ENCODE assay signal across 21 cellular contexts in the genomic region with DNA sequence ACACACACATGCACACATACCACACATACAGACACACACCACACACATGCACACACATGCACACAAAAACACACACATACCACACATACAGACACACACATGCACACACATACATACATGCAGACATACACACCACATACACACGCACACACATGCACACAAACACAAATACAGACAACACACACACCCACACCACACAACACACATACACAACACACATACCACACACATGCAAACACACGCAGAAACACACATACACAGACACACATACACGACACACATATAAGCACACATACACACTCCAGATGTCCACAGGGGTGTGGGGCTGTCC.
"Had no signal": no experiment of that assay in that cellular context is flagged by ENCODE, and none has a peak within 500 bp of the region (broad histone marks: within the 10 kb centered on the region; RNA-seq: fewer than 3 reads in every experiment).

No MANE protein-coding gene starts in this region.

- FAIRE-seq: astrocyte, TTC549 had no signal

- H3K4me1 Mint-ChIP-seq: activated CD4-positive, alpha-beta T cell treated with anti-CD3 and anti-CD28 coated beads, Interleukin-2, amount 10 ng/mL, durations not matched to agents 7 days and 5 days; activated T-helper 17 cell treated with anti-CD3 and anti-CD28 coated beads, Interleukin-2, amount 50 U/mL, for 72 hours; brain; T-cell had no signal

- DNase-seq: activated CD4-positive, alpha-beta T cell treated with anti-CD3 and anti-CD28 coated beads, Interleukin-2, amount 10 ng/mL, durations not matched to agents 7 days and 5 days; activated CD4-positive, CD25-positive, alpha-beta regulatory T cell; activated CD8-positive, alpha-beta memory T cell treated with anti-CD3 and anti-CD28 coated beads for 24 hours; activated T-cell treated with anti-CD3 and anti-CD28 coated beads, Interleukin-2, amount 50 U/mL, for 48 hours; amygdala; KG1; NCI-H1092; NCI-H1694; NCI-H2107; NCI-H2171 treated with DMSO at 0.1 percent for 48 hours; NCI-H226; T-helper 2 cell; T1000 had no signal

- ATAC-seq: activated naive CD4-positive, alpha-beta T cell treated with anti-CD3 and anti-CD28 coated beads, Interleukin-2, amount 50 U/mL, for 72 hours; activated T-helper 17 cell treated with anti-CD3 and anti-CD28 coated beads, Interleukin-2, amount 50 U/mL, for 72 hours; T-cell had no signal

- H3K9me3 Mint-ChIP-seq: activated CD4-positive, alpha-beta memory T cell treated with anti-CD3 and anti-CD28 coated beads for 36 hours; activated CD4-positive, alpha-beta T cell treated with anti-CD3 and anti-CD28 coated beads, Interleukin-2, amount 10 ng/mL, durations not matched to agents 7 days and 5 days; activated naive CD4-positive, alpha-beta T cell treated with anti-CD3 and anti-CD28 coated beads, Interleukin-2, amount 50 U/mL, for 72 hours; activated T-helper 17 cell treated with anti-CD3 and anti-CD28 coated beads, Interleukin-2, amount 50 U/mL, for 72 hours; T-cell had no signal

- H3K27me3 Mint-ChIP-seq: activated CD4-positive, alpha-beta memory T cell treated with anti-CD3 and anti-CD28 coated beads for 36 hours; activated T-helper 17 cell treated with anti-CD3 and anti-CD28 coated beads, Interleukin-2, amount 50 U/mL, for 72 hours had no signal

- H3K36me3 Mint-ChIP-seq: activated CD4-positive, alpha-beta memory T cell treated with anti-CD3 and anti-CD28 coated beads for 36 hours; activated naive CD4-positive, alpha-beta T cell treated with anti-CD3 and anti-CD28 coated beads, Interleukin-2, amount 50 U/mL, for 72 hours; brain; T-cell had no signal

- H3K27ac Mint-ChIP-seq: activated CD4-positive, alpha-beta memory T cell treated with anti-CD3 and anti-CD28 coated beads for 36 hours; activated CD4-positive, alpha-beta T cell treated with anti-CD3 and anti-CD28 coated beads, Interleukin-2, amount 10 ng/mL, durations not matched to agents 7 days and 5 days; activated naive CD4-positive, alpha-beta T cell treated with anti-CD3 and anti-CD28 coated beads, Interleukin-2, amount 50 U/mL, for 72 hours; activated T-helper 17 cell treated with anti-CD3 and anti-CD28 coated beads, Interleukin-2, amount 50 U/mL, for 72 hours; brain; T-cell had no signal

- H3K4me3 Mint-ChIP-seq: activated CD4-positive, alpha-beta memory T cell treated with anti-CD3 and anti-CD28 coated beads for 36 hours; activated CD4-positive, alpha-beta T cell treated with anti-CD3 and anti-CD28 coated beads, Interleukin-2, amount 10 ng/mL, durations not matched to agents 7 days and 5 days; activated T-helper 17 cell treated with anti-CD3 and anti-CD28 coated beads, Interleukin-2, amount 50 U/mL, for 72 hours; brain; T-cell had no signal

- H3K4me3 ChIP-seq: SK-N-MC had no signal

- H3K27ac ChIP-seq: SK-N-MC had no signal
